Comparison of ENCODE assay signal across 20 cellular contexts in the genomic region with DNA sequence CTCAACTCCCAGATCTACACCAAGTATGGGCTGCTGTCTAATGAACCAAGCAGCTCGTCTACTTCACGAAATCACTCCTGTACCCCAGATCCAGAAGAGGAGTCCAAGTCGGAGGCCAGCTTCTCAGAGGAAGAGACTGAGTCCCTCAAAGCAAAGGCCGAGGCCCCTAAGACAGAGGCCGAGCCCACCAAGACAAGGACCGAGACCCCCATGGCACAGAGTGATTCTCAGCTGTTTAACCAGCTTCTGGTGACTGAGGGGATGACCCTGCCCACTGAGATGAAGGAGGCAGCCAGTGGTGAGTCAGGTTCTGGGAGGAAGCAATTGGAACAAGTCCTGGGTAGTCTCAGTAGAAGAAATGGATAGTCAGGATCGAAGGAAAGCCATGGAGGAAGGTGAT. TPM values are rescaled to one million over a fixed set of nuclear protein-coding genes. Genes with fewer than 3 reads are reported as not detected.
DNase-seq lines count a peak whose midpoint lies in the region; ATAC-seq and TF ChIP-seq lines count a peak whose summit lies in the region.
"Had no signal": no experiment of that assay in that cellular context is flagged by ENCODE, and none has a peak within 500 bp of the region (broad histone marks: within the 10 kb centered on the region; RNA-seq: fewer than 3 reads in every experiment).

No MANE protein-coding gene starts in this region.

- peak overlapping the region; percentile 32 to 91 for H3K27ac Mint-ChIP-seq in activated naive CD4-positive, alpha-beta T cell treated with anti-CD3 and anti-CD28 coated beads, Interleukin-2, amount 50 U/mL, for 72 hours

- TF ChIP-seq CTCF in RWPE2 (IDR thresholded peaks at IDR 0.05; ENCODE audit: poor library complexity, severe bottlenecking) (no peak), epithelial cell of esophagus (IDR thresholded peaks at IDR 0.05; ENCODE audit: insufficient read depth, low read depth, low read length, missing control alignments) (no peak), spleen (IDR thresholded peaks at IDR 0.05 in 8 of 11, conservative IDR thresholded peaks at IDR 0.05 in 3 of 11) (no peak)

- no peak for TF ChIP-seq POLR2A in spleen (IDR thresholded peaks at IDR 0.05)

- ATAC-seq in activated naive CD4-positive, alpha-beta T cell treated with anti-CD3 and anti-CD28 coated beads, Interleukin-2, amount 50 U/mL, for 72 hours = no peak
- ATAC-seq in RWPE2 (ENCODE audit: low read depth) = no peak
- ATAC-seq: GM12878 had no signal

- H3K4me3 ChIP-seq in RWPE2 (ENCODE audit: severe bottlenecking) = no peak overlapping the region
- peak overlapping the region; percentile 26 for H3K4me3 ChIP-seq in epithelial cell of esophagus (ENCODE audit: low read length)
- no peak overlapping the region for H3K4me3 ChIP-seq in spleen
- H3K4me3 ChIP-seq: GM12878 had no signal

- H3K9me3 Mint-ChIP-seq in activated naive CD4-positive, alpha-beta T cell treated with anti-CD3 and anti-CD28 coated beads, Interleukin-2, amount 50 U/mL, for 72 hours = no peaks in the 10 kb centered on the region
- H3K9me3 Mint-ChIP-seq: CD8-positive, alpha-beta memory T cell; H9 had no signal

- H3K9me3 ChIP-seq in RWPE2 (ENCODE audit: severe bottlenecking) (no peaks in the 10 kb centered on the region), spleen (no peaks in the 10 kb centered on the region)
- H3K9me3 ChIP-seq: BE2C had no signal

- H3K27me3 ChIP-seq in RWPE2 (ENCODE audit: insufficient read depth, poor library complexity, severe bottlenecking) = no peaks in the 10 kb centered on the region
- no peaks in the 10 kb centered on the region for H3K27me3 ChIP-seq in spleen (replicated peaks in 1 of 7)
- H3K27me3 ChIP-seq: BE2C had no signal

- peaks cover 39% of the 10 kb centered on the region for H3K36me3 ChIP-seq in RWPE2 (ENCODE audit: low read depth)
- H3K36me3 ChIP-seq in spleen = peaks cover 0 to 86% (median 54%) of the 10 kb centered on the region in 6 donors
- H3K36me3 ChIP-seq: BE2C had no signal

- no peak overlapping the region for H3K27ac ChIP-seq in RWPE2 (ENCODE audit: poor library complexity, severe bottlenecking)
- H3K27ac ChIP-seq in spleen = no peak overlapping the region

- DNase-seq in activated naive CD4-positive, alpha-beta T cell treated with anti-CD3 and anti-CD28 coated beads, Interleukin-2, amount 50 U/mL, for 72 hours (ENCODE audit: low spot score in 2 of 2) = no peak
- no peak for DNase-seq in activated naive CD4-positive, alpha-beta T cell (lab: John Stamatoyannopoulos, UW)
- DNase-seq in RWPE2 (ENCODE audit: low spot score) = peak; percentile 23
- no peak for DNase-seq in epithelial cell of esophagus (ENCODE audit: low read depth)
- peak; percentile 4 for DNase-seq in spleen
- DNase-seq in stimulated activated CD4-positive, alpha-beta T cell treated with anti-CD3 and anti-CD28 coated beads, Interleukin-2, amount 100 ng/mL, for 48 hours = no peak
- DNase-seq in epidermal melanocyte (ENCODE audit: insufficient read length, low spot score) = no peak
- DNase-seq: ACHN; BE2C; C1 segment of cervical spinal cord; CD4-positive, CD25-positive, alpha-beta regulatory T cell; CD8-positive, alpha-beta memory T cell; COR-L47; DMS 273 treated with DMSO at 0.1 percent for 48 hours; DMS53; DND-41; EL; H9 had no signal

- H3K4me1 ChIP-seq in RWPE2 (ENCODE audit: insufficient read depth, poor library complexity, severe bottlenecking) = peaks cover 4% of the 10 kb centered on the region
- peaks cover 13 to 41% (median 23%) of the 10 kb centered on the region in 6 donors for H3K4me1 ChIP-seq in spleen
- H3K4me1 ChIP-seq: BE2C had no signal

- H3K36me3 Mint-ChIP-seq in activated naive CD4-positive, alpha-beta T cell treated with anti-CD3 and anti-CD28 coated beads, Interleukin-2, amount 50 U/mL, for 72 hours = peaks cover 0 to 6% of the 10 kb centered on the region in 2 donors

- intact Hi-C loops in spleen (cut with DNase I; ENCODE audit: low total_unique reads) = no loop called here

- WGBS in spleen, 5 donors = 95 to 97% (median 96%) methylated on average over 7 of the region's 7 CpGs

RNA-seq across cellular contexts. Expression of a gene that starts 5.8 kb away (rescaled TPM):
- total RNA-seq in activated naive CD4-positive, alpha-beta T cell treated with anti-CD3 and anti-CD28 coated beads, Interleukin-2, amount 50 U/mL, for 72 hours = 10 to 100 TPM; 45.7 to 88.0 TPM
- total RNA-seq in spleen = 10 to 100 TPM; 54.0 to 81.5 (median 68.5) TPM
- 100 to 1,000 TPM in 2 of 3 donors, 10 to 100 TPM in 1; 50.4 to 145 (median 113) TPM for polyA plus RNA-seq in spleen

RNA-seq across cellular contexts. Expression of a gene that starts 16.8 kb away (rescaled TPM):
- 10 to 100 TPM; 31.0 to 42.7 TPM for total RNA-seq in activated naive CD4-positive, alpha-beta T cell treated with anti-CD3 and anti-CD28 coated beads, Interleukin-2, amount 50 U/mL, for 72 hours
- total RNA-seq in spleen = 10 to 100 TPM; 23.5 to 45.6 (median 29.6) TPM
- polyA plus RNA-seq in spleen = 10 to 100 TPM; 11.6 to 25.3 (median 14.3) TPM

RNA-seq across cellular contexts. Expression of a gene that starts 41.5 kb away (rescaled TPM):
- 10 to 100 TPM; 39.3 to 73.5 TPM for total RNA-seq in activated naive CD4-positive, alpha-beta T cell treated with anti-CD3 and anti-CD28 coated beads, Interleukin-2, amount 50 U/mL, for 72 hours
- total RNA-seq in spleen = 10 to 100 TPM; 33.2 to 94.8 (median 54.0) TPM
- polyA plus RNA-seq in spleen = 100 to 1,000 TPM; 126 to 201 (median 153) TPM

RNA-seq across cellular contexts. Expression of a gene that starts 55.5 kb away (rescaled TPM):
- total RNA-seq in activated naive CD4-positive, alpha-beta T cell treated with anti-CD3 and anti-CD28 coated beads, Interleukin-2, amount 50 U/mL, for 72 hours = under 1 TPM; 0.09 to 0.37 TPM
- under 1 TPM in 6 of 7 donors, not detected in 1; 0.07 to 0.32 (median 0.11) TPM for total RNA-seq in spleen
- polyA plus RNA-seq in spleen = under 1 TPM; 0.05 to 0.19 (median 0.07) TPM
- total RNA-seq: G401, GM12878 had no signal
- polyA plus RNA-seq: CD4-positive, CD25-positive, alpha-beta regulatory T cell; CD8-positive, alpha-beta memory T cell had no signal

Comparison
In these comparisons a context has a peak if more than half of its experiments do, and no peak if none do; other contexts are left out.
1. DNase-seq: peak in RWPE2 (single experiment) and spleen (single experiment); none in activated naive CD4-positive, alpha-beta T cell treated with anti-CD3 and anti-CD28 coated beads, Interleukin-2, amount 50 U/mL, for 72 hours (0 of 2), activated naive CD4-positive, alpha-beta T cell (0 of 4), epithelial cell of esophagus (single experiment), stimulated activated CD4-positive, alpha-beta T cell treated with anti-CD3 and anti-CD28 coated beads, Interleukin-2, amount 100 ng/mL, for 48 hours (0 of 2) and epidermal melanocyte (single experiment).